In the genomic region with DNA sequence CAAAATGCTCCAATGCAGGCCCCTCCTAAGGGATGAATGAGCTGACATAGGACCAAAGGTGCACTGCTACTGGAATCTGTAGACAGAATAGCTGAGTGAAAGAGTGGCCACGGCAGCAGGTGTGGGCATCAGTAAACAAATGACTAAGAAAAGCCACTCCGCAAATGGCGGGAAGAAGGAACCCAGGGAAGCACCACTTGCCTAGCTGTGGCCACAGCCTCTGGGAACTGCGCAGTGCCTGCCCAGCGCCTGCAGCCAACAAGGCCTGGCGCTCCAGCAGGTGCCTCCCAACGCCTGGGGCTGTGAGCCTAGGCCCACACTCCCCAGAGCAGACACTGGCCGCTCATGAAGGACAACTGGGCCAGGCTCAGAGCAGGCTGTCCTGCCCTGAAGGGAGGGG, we compare ENCODE assay signal across 14 cellular contexts.
"Had no signal": no experiment of that assay in that cellular context is flagged by ENCODE, and none has a peak within 500 bp of the region (broad histone marks: within the 10 kb centered on the region; RNA-seq: fewer than 3 reads in every experiment).

No MANE protein-coding gene starts in this region.

- H3K4me1 ChIP-seq: stomach had no signal

- H3K9me3 ChIP-seq: adrenal gland, stomach had no signal

- H3K27me3 Mint-ChIP-seq: activated CD4-positive, alpha-beta T cell treated with anti-CD3 and anti-CD28 coated beads, Interleukin-2, amount 10 ng/mL, durations not matched to agents 24 days and 14 days; activated naive CD4-positive, alpha-beta T cell treated with anti-CD3 and anti-CD28 coated beads, Interleukin-2, amount 10 ng/mL, durations not matched to agents 7 days and 5 days; central memory CD8-positive, alpha-beta T cell had no signal

- H3K9me3 Mint-ChIP-seq: activated CD4-positive, alpha-beta T cell treated with anti-CD3 and anti-CD28 coated beads, Interleukin-2, amount 10 ng/mL, durations not matched to agents 24 days and 14 days; activated naive CD4-positive, alpha-beta T cell treated with anti-CD3 and anti-CD28 coated beads, Interleukin-2, amount 10 ng/mL, durations not matched to agents 7 days and 5 days; activated T-helper 2 cell treated with anti-CD3 and anti-CD28 coated beads, Interferon-gamma antibody, Interleukin-2, Interleukin-4, amounts not matched to agents 10 μg/mL and 5 μg/mL and 100 μg/mL, durations not matched to agents 14 hours and 24 hours and 36 hours; central memory CD8-positive, alpha-beta T cell; nephron progenitor cell had no signal

- H3K36me3 ChIP-seq: adrenal gland had no signal

- H3K4me3 Mint-ChIP-seq: activated CD4-positive, alpha-beta T cell treated with anti-CD3 and anti-CD28 coated beads, Interleukin-2, amount 10 ng/mL, durations not matched to agents 24 days and 14 days; activated naive CD4-positive, alpha-beta T cell treated with anti-CD3 and anti-CD28 coated beads, Interleukin-2, amount 10 ng/mL, durations not matched to agents 7 days and 5 days; central memory CD8-positive, alpha-beta T cell; nephron progenitor cell had no signal

- DNase-seq: activated CD4-positive, alpha-beta T cell treated with anti-CD3 and anti-CD28 coated beads, Interleukin-2, amount 10 ng/mL, durations not matched to agents 24 days and 14 days; activated naive CD4-positive, alpha-beta T cell treated with anti-CD3 and anti-CD28 coated beads, Interleukin-2, amount 10 ng/mL, durations not matched to agents 7 days and 5 days; activated T-cell treated with anti-CD3 and anti-CD28 coated beads for 4 hours; adrenal gland; kidney; left ventricle myocardium superior; mesendoderm; nephron progenitor cell; stimulated activated CD4-positive, alpha-beta T cell treated with anti-CD3 and anti-CD28 coated beads, Interleukin-15, amount 100 ng/mL, for 24 hours; stimulated activated CD4-positive, alpha-beta T cell treated with anti-CD3 and anti-CD28 coated beads, Interleukin-4, amount 100 ng/mL, for 24 hours; stomach had no signal

- H2AFZ ChIP-seq: hepatocyte had no signal

- H3K36me3 Mint-ChIP-seq: activated naive CD4-positive, alpha-beta T cell treated with anti-CD3 and anti-CD28 coated beads, Interleukin-2, amount 10 ng/mL, durations not matched to agents 7 days and 5 days had no signal

- H3K27ac Mint-ChIP-seq: activated CD4-positive, alpha-beta T cell treated with anti-CD3 and anti-CD28 coated beads, Interleukin-2, amount 10 ng/mL, durations not matched to agents 24 days and 14 days; activated naive CD4-positive, alpha-beta T cell treated with anti-CD3 and anti-CD28 coated beads, Interleukin-2, amount 10 ng/mL, durations not matched to agents 7 days and 5 days; activated T-helper 2 cell treated with anti-CD3 and anti-CD28 coated beads, Interferon-gamma antibody, Interleukin-2, Interleukin-4, amounts not matched to agents 10 μg/mL and 5 μg/mL and 100 μg/mL, durations not matched to agents 14 hours and 24 hours and 36 hours had no signal

- H3K4me3 ChIP-seq: adrenal gland, hepatocyte, stomach had no signal

- H3K27ac ChIP-seq: stomach had no signal

- H3K4me1 Mint-ChIP-seq: activated CD4-positive, alpha-beta T cell treated with anti-CD3 and anti-CD28 coated beads, Interleukin-2, amount 10 ng/mL, durations not matched to agents 24 days and 14 days; activated naive CD4-positive, alpha-beta T cell treated with anti-CD3 and anti-CD28 coated beads, Interleukin-2, amount 10 ng/mL, durations not matched to agents 7 days and 5 days; central memory CD8-positive, alpha-beta T cell had no signal

- H3K27me3 ChIP-seq: adrenal gland, hepatocyte, stomach had no signal
